In the genomic region with DNA sequence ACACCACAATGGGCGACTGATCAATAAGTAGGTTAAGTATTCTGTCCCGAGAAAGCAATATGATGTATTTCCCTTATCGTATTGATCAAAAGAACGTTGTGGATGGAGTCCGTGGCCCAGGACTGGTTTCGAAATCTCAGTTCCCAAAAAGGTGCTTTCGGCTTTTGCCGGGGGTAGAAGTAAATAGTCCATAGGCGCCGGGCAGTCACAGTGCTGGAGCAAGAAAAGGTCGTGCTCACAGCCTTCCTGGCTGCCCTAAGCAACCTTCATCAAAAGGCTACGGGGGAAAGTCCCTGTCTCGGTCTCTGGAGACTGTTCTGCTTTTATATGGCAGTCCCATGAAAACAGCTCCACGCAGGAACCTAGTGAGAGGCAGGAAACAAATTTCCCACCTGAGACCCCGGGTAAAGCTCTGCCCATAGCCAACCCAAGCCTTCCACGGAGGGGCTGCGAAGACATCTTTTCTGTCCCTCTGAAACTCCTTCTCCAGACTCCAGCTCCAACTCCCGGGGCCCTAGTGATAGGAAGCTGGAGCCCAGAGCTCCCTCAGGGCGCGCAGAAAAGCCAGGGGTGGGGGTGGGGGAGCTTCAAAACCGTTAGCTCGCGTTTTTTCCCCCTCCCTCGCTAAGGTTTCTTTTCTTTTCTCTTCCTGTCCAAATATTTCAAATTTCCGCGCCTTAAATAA, we compare ENCODE assay signal across 8 cellular contexts. TPM values are rescaled to one million over a fixed set of nuclear protein-coding genes. Genes with fewer than 3 reads are reported as not detected.
DNase-seq lines count a peak whose midpoint lies in the region; ATAC-seq lines count a peak whose summit lies in the region.

No MANE protein-coding gene starts in this region.

- peaks cover 12 to 37% (median 15%) of the 10 kb centered on the region in 3 donors for H3K4me1 Mint-ChIP-seq in IgD-negative memory B cell

- peak overlapping the region; percentile 77 to 93 (median 88) for H3K4me3 Mint-ChIP-seq in IgD-negative memory B cell

- H3K9me3 Mint-ChIP-seq in IgD-negative memory B cell, result no peaks in the 10 kb centered on the region

- H3K27me3 Mint-ChIP-seq in IgD-negative memory B cell, result peaks cover 22% of the 10 kb centered on the region

- peak overlapping the region in 2 of 3 donors; percentile 50 to 79 for H3K27ac Mint-ChIP-seq in IgD-negative memory B cell

- DNase-seq in NCI-H1436 (lab: John Stamatoyannopoulos, UW), result peak; percentile 64
- no peak for DNase-seq in NCI-H1436 treated with DMSO at 0.1 percent for 48 hours (lab: John Stamatoyannopoulos, UW)
- peak; percentile 66 for DNase-seq in SK-N-DZ (ENCODE audit: low spot score)
- DNase-seq in cerebellar cortex (ENCODE audit: low spot score), result peak; percentile 78
- DNase-seq in left kidney (ENCODE audit: low read depth, low spot score), result peak; percentile 28
- DNase-seq in superior temporal gyrus (ENCODE audit: extremely low spot score), result peak; percentile 69

- H3K36me3 Mint-ChIP-seq in IgD-negative memory B cell, result no peaks in the 10 kb centered on the region

- ATAC-seq in GM21717 (IDR thresholded peaks at IDR 0.05; ENCODE audit: unreplicated experiment), result peak; percentile 57

RNA-seq across cellular contexts. Expression of gene CDKN2C, which starts 7.0 kb away (rescaled TPM):
- polyA plus RNA-seq in IgD-negative memory B cell, result 6.0 TPM
- 64.1 and 65.1 TPM in 2 replicates for polyA plus RNA-seq in SK-N-DZ (2014; cell fraction: cytosol; rRNA removed)
- 36.5 and 43.2 TPM in 2 replicates for polyA plus RNA-seq in SK-N-DZ (2014; cell fraction: nucleus; rRNA removed)

RNA-seq across cellular contexts. Expression of gene FAF1, which starts 17.0 kb away (rescaled TPM):
- polyA plus RNA-seq in IgD-negative memory B cell, result 26.3 TPM
- 59.5 and 84.5 TPM in 2 replicates for polyA plus RNA-seq in SK-N-DZ (2014; cell fraction: cytosol; rRNA removed)
- polyA plus RNA-seq in SK-N-DZ (2014; cell fraction: nucleus; rRNA removed), result 38.0 and 39.2 TPM in 2 replicates
